8 cellular contexts compared by ENCODE assay signal in genomic region chr3:133490468-133491351, GRCh38.
A peak's percentile ranks its signal among the peaks of the same experiment; 100 is the strongest.
DNase-seq lines count a peak whose midpoint lies in the region; ATAC-seq lines count a peak whose summit lies in the region.

No MANE protein-coding gene starts in this region.

- ATAC-seq in GM19328 (IDR thresholded peaks at IDR 0.05; ENCODE audit: unreplicated experiment) (peak; percentile 93), HG03280 (IDR thresholded peaks at IDR 0.05; ENCODE audit: unreplicated experiment) (peak; percentile 82)

- no peaks in the 10 kb centered on the region for H3K27me3 ChIP-seq in HAP-1 (ENCODE audit: low read depth)

- peak; percentile 51 for DNase-seq in activated T-cell treated with anti-CD3 and anti-CD28 coated beads for 1 hour (ENCODE audit: low read depth)
- DNase-seq in stimulated activated CD4-positive, alpha-beta T cell treated with anti-CD3 and anti-CD28 coated beads, Interleukin-4, amount 100 ng/mL, for 48 hours (ENCODE audit: low read depth in 2 of 2): peak; percentile 51 to 59
- DNase-seq in SIG-M5 treated with dmso at 0.1 percent for 504 hours (lab: John Stamatoyannopoulos, UW; ENCODE audit: unreplicated experiment): no peak
- DNase-seq in NCI-H1436 (lab: John Stamatoyannopoulos, UW): no peak
- DNase-seq in NCI-H2196 (lab: John Stamatoyannopoulos, UW; ENCODE audit: unreplicated experiment): no peak
- no peak for DNase-seq in HAP-1 (ENCODE audit: low spot score in 2 of 2)

- no peaks in the 10 kb centered on the region for H3K36me3 ChIP-seq in HAP-1 (replicated peaks)

- H3K4me3 ChIP-seq in HAP-1: no peak overlapping the region

- H3K9me3 ChIP-seq in HAP-1: peaks cover 6% of the 10 kb centered on the region

- no peaks in the 10 kb centered on the region for H3K4me1 ChIP-seq in HAP-1

- in situ Hi-C loops in HAP-1 (cut with MboI; ENCODE audit: low sequenced_read_pairs): no loop called here

Comparison
In these comparisons a context has a peak if more than half of its experiments do, and no peak if none do; other contexts are left out.
1. DNase-seq: peak in activated T-cell treated with anti-CD3 and anti-CD28 coated beads for 1 hour (single experiment) and stimulated activated CD4-positive, alpha-beta T cell treated with anti-CD3 and anti-CD28 coated beads, Interleukin-4, amount 100 ng/mL, for 48 hours (2 of 2); none in SIG-M5 treated with dmso at 0.1 percent for 504 hours (single experiment), NCI-H1436 (single experiment), NCI-H2196 (single experiment) and HAP-1 (0 of 2).